In genomic region chr2:226559536-226559935, GRCh38 we compare ENCODE assay signal across 22 cellular contexts.
A peak's percentile ranks its signal among the peaks of the same experiment; 100 is the strongest.
DNase-seq lines count a peak whose midpoint lies in the region; ATAC-seq, FAIRE-seq and TF ChIP-seq lines count a peak whose summit lies in the region.
"Had no signal": no experiment of that assay in that cellular context is flagged by ENCODE, and none has a peak within 500 bp of the region (broad histone marks: within the 10 kb centered on the region; RNA-seq: fewer than 3 reads in every experiment).

No MANE protein-coding gene starts in this region.

- H3K4me2 ChIP-seq in HepG2 (ENCODE audit: low read depth, low read length) (peak overlapping the region; percentile 5; the same call in 1 of the 2 replicates), OCI-LY7 (ENCODE audit: low read length) (no peak overlapping the region)
- H3K4me2 ChIP-seq: A549, BLaER1 had no signal

- POLR2A ChIA-PET in HepG2 (lab: Yijun Ruan, JAX), result no interaction called here
- POLR2A ChIA-PET in WTC11 (lab: Charles Lee), result no interaction called here
- POLR2A ChIA-PET in OCI-LY7 (lab: Charles Lee), result interaction anchor here (0.8 kb wide), 1 partner anchor 32 kb away, joined by 3 read pairs; no protein-coding TSS in a partner anchor

- H3K4me1 ChIP-seq in HepG2 (ENCODE audit: insufficient read depth, low read length), result peaks cover 51% of the 10 kb centered on the region
- H3K4me1 ChIP-seq in right lobe of liver, result no peaks in the 10 kb centered on the region
- no peaks in the 10 kb centered on the region for H3K4me1 ChIP-seq in OCI-LY7 (ENCODE audit: insufficient read depth, low read length, poor library complexity, severe bottlenecking)
- H3K4me1 ChIP-seq: A549, BE2C, BLaER1 had no signal

- peak; percentile 74 for FAIRE-seq in HepG2 (lab: Jason Lieb, UNC)
- FAIRE-seq: A549, G401.6, GM12891, GM19239 had no signal

- WGBS in HepG2 (ENCODE audit: low lambda C conversion rate), result 3% methylated on average over 2 of the region's 2 CpGs
- WGBS in right lobe of liver (ENCODE audit: insufficient coverage, low coverage, low lambda C conversion rate, missing lambda C conversion rate), result 63% methylated on average over 2 of the region's 2 CpGs

- intact Hi-C loops in HepG2 (cut with micrococcal nuclease; ENCODE audit: unreplicated experiment) (loop anchor here (1.0 to 5.0 kb wide), 4 partner anchors 21 to 241 kb away; no protein-coding TSS in a partner anchor), right lobe of liver (cut with DNase I) (no loop called here), OCI-LY7 (cut with micrococcal nuclease; ENCODE audit: unreplicated experiment) (no loop called here)

- peaks cover 13% of the 10 kb centered on the region for H3K9me3 Mint-ChIP-seq in WTC11
- H3K9me3 Mint-ChIP-seq: CD4-positive, alpha-beta memory T cell had no signal

- H3K36me3 ChIP-seq in HepG2 (replicated peaks in 1 of 2; ENCODE audit: control insufficient read depth in 1 of 2, insufficient read depth in 2 of 2, low read length in 2 of 2) (no peaks in the 10 kb centered on the region), right lobe of liver (no peaks in the 10 kb centered on the region), OCI-LY7 (ENCODE audit: insufficient read depth, low read length) (no peaks in the 10 kb centered on the region)
- H3K36me3 ChIP-seq: BE2C, BLaER1 had no signal

- BruUV-seq in HepG2 (replicated peaks; lab: Mats Ljungman, UMichigan) (no TSS peak), OCI-LY7 (replicated peaks; lab: Mats Ljungman, UMichigan) (no TSS peak)

- DNase-seq in NCI-H82 (lab: John Stamatoyannopoulos, UW), result peak; percentile 37
- DNase-seq in NCI-H82 treated with DMSO at 0.1 percent for 48 hours (lab: John Stamatoyannopoulos, UW; ENCODE audit: unreplicated experiment), result no peak
- DNase-seq in HepG2 (ENCODE audit: low spot score), result peak; percentile 98
- DNase-seq in right lobe of liver, result no peak
- DNase-seq in WTC11 (ENCODE audit: low spot score), result no peak
- no peak for DNase-seq in T-helper 9 cell
- DNase-seq in OCI-LY7 (ENCODE audit: low spot score), result no peak
- DNase-seq: BE2C; C1 segment of cervical spinal cord; CD4-positive, alpha-beta memory T cell; CD4-positive, CD25-positive, alpha-beta regulatory T cell; CD8-positive, alpha-beta memory T cell; COR-L47; DMS79 treated with DMSO at 0.1 percent for 48 hours; GF-D8 had no signal

- H3K27ac ChIP-seq in HepG2 (ENCODE audit: extremely low read length, insufficient read depth, low read length) (peak overlapping the region; percentile 52), right lobe of liver (no peak overlapping the region), OCI-LY7 (ENCODE audit: low read depth, low read length, poor library complexity, severe bottlenecking) (no peak overlapping the region)
- H3K27ac ChIP-seq: 22Rv1, A549, BLaER1 had no signal

- peak; percentile 40 for TF ChIP-seq RAD21 in HepG2 (CRISPR knock-in tag; IDR thresholded peaks at IDR 0.05)

- H4K20me1 ChIP-seq in HepG2 (ENCODE audit: insufficient read depth, low read length) (no peaks in the 10 kb centered on the region), OCI-LY7 (ENCODE audit: insufficient read depth, low read length) (no peaks in the 10 kb centered on the region)
- H4K20me1 ChIP-seq: BLaER1 had no signal

- H3K27me3 ChIP-seq in HepG2 (ENCODE audit: control insufficient read depth in 1 of 2, insufficient read depth in 2 of 2, low read length in 2 of 2) (no peaks in the 10 kb centered on the region), right lobe of liver (no peaks in the 10 kb centered on the region)
- H3K27me3 ChIP-seq: BE2C, BLaER1 had no signal

- H3K9me3 ChIP-seq in HepG2 (ENCODE audit: low read length) (no peaks in the 10 kb centered on the region), right lobe of liver (no peaks in the 10 kb centered on the region), OCI-LY7 (ENCODE audit: low read length) (no peaks in the 10 kb centered on the region)
- H3K9me3 ChIP-seq: BE2C, BLaER1 had no signal

- CTCF ChIA-PET in HepG2 (lab: Yijun Ruan, JAX; ENCODE audit: low intra/inter-chr PET ratio, low total read pairs), result no interaction called here
- CTCF ChIA-PET in WTC11 (lab: Charles Lee), result no interaction called here
- CTCF ChIA-PET in OCI-LY7 (lab: Charles Lee; ENCODE audit: unreplicated experiment), result no interaction called here

- H3K9me2 ChIP-seq in OCI-LY7 (ENCODE audit: insufficient read depth, low read length), result no peaks in the 10 kb centered on the region

- no peaks in the 10 kb centered on the region for H3K27me3 Mint-ChIP-seq in WTC11 (ENCODE audit: low read depth)
- H3K27me3 Mint-ChIP-seq: CD4-positive, CD25-positive, alpha-beta regulatory T cell had no signal

- H2AFZ ChIP-seq in HepG2 (ENCODE audit: low read length) (no peak overlapping the region), OCI-LY7 (ENCODE audit: low read length) (no peak overlapping the region)

- no peak overlapping the region for H3K9ac ChIP-seq in HepG2 (ENCODE audit: insufficient read depth, low read depth, low read length)
- H3K9ac ChIP-seq: BLaER1 had no signal

- TF ChIP-seq EP300 in HepG2 (IDR thresholded peaks at IDR 0.05; ENCODE audit: low read depth in 2 of 2, low read length in 2 of 2) (peak; percentile 77 to 99), HepG2 (CRISPR knock-in tag; IDR thresholded peaks at IDR 0.05; ENCODE audit: borderline replicate concordance) (peak; percentile 96)

- TF ChIP-seq CTCF in HepG2 (CRISPR knock-in tag; IDR thresholded peaks at IDR 0.05) (no peak), right lobe of liver (IDR thresholded peaks at IDR 0.05) (no peak), WTC11 (IDR thresholded peaks at IDR 0.05) (no peak), OCI-LY7 (conservative IDR thresholded peaks at IDR 0.05; ENCODE audit: low read length) (no peak)

- H3K79me2 ChIP-seq in HepG2 (ENCODE audit: insufficient read depth, low read length) (no peaks in the 10 kb centered on the region), OCI-LY7 (ENCODE audit: insufficient read depth, low read depth, low read length) (no peaks in the 10 kb centered on the region)

- H3K4me1 Mint-ChIP-seq in WTC11, result peaks cover 3% of the 10 kb centered on the region; the same call in 1 of the 2 replicates
- H3K4me1 Mint-ChIP-seq: CD14-positive monocyte; CD4-positive, alpha-beta memory T cell; CD4-positive, CD25-positive, alpha-beta regulatory T cell; CD8-positive, alpha-beta memory T cell had no signal

- no peak for TF ChIP-seq POLR2A in HepG2 (IDR thresholded peaks at IDR 0.05; ENCODE audit: insufficient read depth in 1 of 2, low read depth in 2 of 2, low read length in 2 of 2)
- TF ChIP-seq POLR2A in right lobe of liver (IDR thresholded peaks at IDR 0.05), result no peak

- in situ Hi-C loops in HepG2 (cut with HindIII; ENCODE audit: extremely low pct_ligation_motif_present, low pct_unique_long_range_greater_than_20kb), result no loop called here

- no peak overlapping the region for H3K4me3 Mint-ChIP-seq in WTC11
- H3K4me3 Mint-ChIP-seq: CD14-positive monocyte; CD4-positive, alpha-beta memory T cell; CD4-positive, CD25-positive, alpha-beta regulatory T cell; CD8-positive, alpha-beta memory T cell had no signal

- ATAC-seq in HepG2 (peak; percentile 98), right lobe of liver (no peak), WTC11 (no peak)
- ATAC-seq: A549 had no signal

- H3K36me3 Mint-ChIP-seq in WTC11, result no peaks in the 10 kb centered on the region
- H3K36me3 Mint-ChIP-seq: CD14-positive monocyte; CD4-positive, alpha-beta memory T cell; CD4-positive, CD25-positive, alpha-beta regulatory T cell; CD8-positive, alpha-beta memory T cell had no signal

- no peak overlapping the region for H3K27ac Mint-ChIP-seq in WTC11
- H3K27ac Mint-ChIP-seq: CD14-positive monocyte; CD4-positive, alpha-beta memory T cell; CD4-positive, CD25-positive, alpha-beta regulatory T cell; CD8-positive, alpha-beta memory T cell had no signal

- no peak overlapping the region; a peak in 1 of 6 replicates for H3K4me3 ChIP-seq in HepG2 (replicated peaks in 1 of 3; ENCODE audit: insufficient read depth in 1 of 3, low read depth in 2 of 3, low read length in 3 of 3)
- no peak overlapping the region for H3K4me3 ChIP-seq in right lobe of liver
- H3K4me3 ChIP-seq in OCI-LY7 (ENCODE audit: low read depth, low read length, poor library complexity, severe bottlenecking), result no peak overlapping the region
- H3K4me3 ChIP-seq: A549, BLaER1 had no signal

TF ChIP-seq in HepG2, 621 proteins besides CTCF, POLR2A, EP300 and RAD21 (continues in another document):
- no peak for TF ChIP-seq PREB (CRISPR knock-in tag; IDR thresholded peaks at IDR 0.05)

TF ChIP-seq in WTC11, 78 proteins besides CTCF, POLR2A, EP300 and RAD21:
- peak; percentile 97 for TF ChIP-seq GABPB1 (CRISPR knock-in tag; IDR thresholded peaks at IDR 0.05)
- no peak for TF ChIP-seq FOXK1 (CRISPR knock-in tag; IDR thresholded peaks at IDR 0.05)
- no peak for TF ChIP-seq ZBTB21 (CRISPR knock-in tag; IDR thresholded peaks at IDR 0.05; ENCODE audit: borderline replicate concordance)
- no peak for TF ChIP-seq ZNF512 (CRISPR knock-in tag; IDR thresholded peaks at IDR 0.05; ENCODE audit: borderline replicate concordance)
- no peak for TF ChIP-seq CDX4 (CRISPR knock-in tag; IDR thresholded peaks at IDR 0.05; ENCODE audit: borderline replicate concordance)
- no peak for TF ChIP-seq ZNF317 (CRISPR knock-in tag; IDR thresholded peaks at IDR 0.05; ENCODE audit: borderline replicate concordance, low read depth)
TF ChIP-seq in WTC11: peak in this region for 1.

Comparison
In these comparisons a context has a peak if more than half of its experiments do, and no peak if none do; other contexts are left out.
1. DNase-seq: peak in NCI-H82 (single experiment) and HepG2 (single experiment); none in NCI-H82 treated with DMSO at 0.1 percent for 48 hours (single experiment), right lobe of liver (0 of 3), WTC11 (single experiment), T-helper 9 cell (single experiment) and OCI-LY7 (single experiment).